27 cellular contexts compared by ENCODE assay signal in genomic region chr15:80578871-80579270, GRCh38.
A peak's percentile ranks its signal among the peaks of the same experiment; 100 is the strongest.
DNase-seq lines count a peak whose midpoint lies in the region; ATAC-seq, FAIRE-seq and TF ChIP-seq lines count a peak whose summit lies in the region.
"Had no signal": no experiment of that assay in that cellular context is flagged by ENCODE, and none has a peak within 500 bp of the region (broad histone marks: within the 10 kb centered on the region; RNA-seq: fewer than 3 reads in every experiment).

No MANE protein-coding gene starts in this region.

- DNase-seq in activated CD8-positive, alpha-beta memory T cell treated with anti-CD3 and anti-CD28 coated beads, Interleukin-2, amount 50 U/mL, for 48 hours, result peak; percentile 42
- no peak for DNase-seq in activated CD8-positive, alpha-beta memory T cell treated with anti-CD3 and anti-CD28 coated beads for 24 hours
- DNase-seq in RWPE1 (ENCODE audit: low spot score) (no peak), keratinocyte (ENCODE audit: low read depth, low spot score) (no peak), frontal cortex (ENCODE audit: low spot score in 2 of 2) (no peak)
- DNase-seq: ACHN; BE2C; CD4-positive, CD25-positive, alpha-beta regulatory T cell; DMS153; DND-41; Kasumi-1; NCI-H1105 treated with DMSO at 0.1 percent for 48 hours; NCI-H2029; NCI-H446 treated with DMSO at 0.1 percent for 48 hours; NCI-H526; NCI-H82; NK-92 treated with Interleukin-12 subunit alpha and Interleukin-12 subunit beta, amount 100 ng/mL, for 24 hours; RPMI8226; SHP77 treated with DMSO at 0.1 percent for 48 hours had no signal

- dilution Hi-C loops in keratinocyte (cut with MboI; ENCODE audit: extremely low pct_ligation_motif_present, low sequenced_read_pairs), result loop anchor here (25.0 kb wide), 1 partner anchor 108 kb away; the partner anchor contains the start of gene ABHD17C

- FAIRE-seq in keratinocyte (lab: Jason Lieb, UNC), result no peak
- FAIRE-seq in frontal cortex (lab: Jason Lieb, UNC), result no peak
- FAIRE-seq: GM12892, H54, HepG2, K562 had no signal

- no peaks in the 10 kb centered on the region for H3K36me3 ChIP-seq in keratinocyte (ENCODE audit: control insufficient read depth in 2 of 2, extremely low read depth in 1 of 2, insufficient read depth in 2 of 2, low read length in 2 of 2)
- H3K36me3 ChIP-seq: BE2C had no signal

- POLR2A ChIA-PET in RWPE1 (lab: Yijun Ruan, JAX; ENCODE audit: low non-redundant PET), result no interaction called here

- no peak overlapping the region for H3K4me3 ChIP-seq in keratinocyte (ENCODE audit: control insufficient read depth in 2 of 3, extremely low read depth in 1 of 3, insufficient read depth in 2 of 3, low read depth in 1 of 3, low read length in 3 of 3)
- H3K4me3 ChIP-seq: K562, SK-N-MC had no signal

- ATAC-seq in GM19467 (IDR thresholded peaks at IDR 0.05; ENCODE audit: unreplicated experiment) (no peak), HG02678 (IDR thresholded peaks at IDR 0.05; ENCODE audit: unreplicated experiment) (no peak)
- ATAC-seq: HepG2, K562 had no signal

- no peaks in the 10 kb centered on the region for H3K27me3 ChIP-seq in keratinocyte (ENCODE audit: control insufficient read depth, extremely low read depth, insufficient read depth, low read length)
- H3K27me3 ChIP-seq: BE2C had no signal

- peak overlapping the region; percentile 99 for H3K27ac ChIP-seq in RWPE1
- peak overlapping the region; percentile 94 for H3K27ac ChIP-seq in keratinocyte (ENCODE audit: control insufficient read depth, insufficient read depth, low read length)
- H3K27ac ChIP-seq: 22Rv1, SK-N-MC had no signal

- H3K79me2 ChIP-seq in keratinocyte (ENCODE audit: control insufficient read depth, insufficient read depth, low read length), result no peaks in the 10 kb centered on the region

- CTCF ChIA-PET in RWPE1 (lab: Yijun Ruan, JAX), result interaction anchor here (1.1 to 3.0 kb wide), 3 partner anchors 11 to 391 kb away, joined by 3 to 16 read pairs (median 5); no protein-coding TSS in a partner anchor

- H3K4me2 ChIP-seq in keratinocyte (ENCODE audit: control insufficient read depth, extremely low read depth, insufficient read depth, low read depth, low read length), result no peak overlapping the region

- H3K4me1 ChIP-seq in keratinocyte (ENCODE audit: control insufficient read depth, extremely low read depth, insufficient read depth, low read length), result peaks cover 38% of the 10 kb centered on the region
- H3K4me1 ChIP-seq: BE2C had no signal

- TF ChIP-seq CTCF in RWPE1 (conservative IDR thresholded peaks at IDR 0.05; ENCODE audit: low read depth) (no peak), keratinocyte (optimal IDR thresholded peaks at IDR 0.05 in 1 of 3, IDR thresholded peaks at IDR 0.05 in 1 of 3, conservative IDR thresholded peaks at IDR 0.05 in 1 of 3; ENCODE audit: extremely low read depth in 1 of 3, insufficient read depth in 2 of 3, low read length in 3 of 3) (no peak)

- H4K20me1 ChIP-seq in keratinocyte (ENCODE audit: control insufficient read depth, extremely low read depth, insufficient read depth, low read length), result no peaks in the 10 kb centered on the region

- H2AFZ ChIP-seq in keratinocyte (ENCODE audit: control insufficient read depth, low read length), result no peak overlapping the region

- H3K9me3 ChIP-seq in keratinocyte (ENCODE audit: control insufficient read depth, low read depth, low read length), result no peaks in the 10 kb centered on the region
- H3K9me3 ChIP-seq: BE2C had no signal

- H3K9ac ChIP-seq in keratinocyte (ENCODE audit: control insufficient read depth, extremely low read depth, insufficient read depth, low read length), result no peak overlapping the region

- no peaks in the 10 kb centered on the region for H3K9me1 ChIP-seq in keratinocyte (ENCODE audit: control insufficient read depth, extremely low read depth, insufficient read depth, low read length)
